8 cellular contexts compared by ENCODE assay signal in genomic region chr2:12717191-12717987, GRCh38. TPM values are rescaled to one million over a fixed set of nuclear protein-coding genes. Genes with fewer than 3 reads are reported as not detected.
DNase-seq lines count a peak whose midpoint lies in the region; ATAC-seq and TF ChIP-seq lines count a peak whose summit lies in the region.

No MANE protein-coding gene starts in this region.

- H3K27me3 ChIP-seq in GM06990 (replicated peaks; ENCODE audit: control insufficient read depth, insufficient read depth, low read length) = peaks cover 1% of the 10 kb centered on the region
- peaks cover 14% of the 10 kb centered on the region for H3K27me3 ChIP-seq in foreskin keratinocyte
- no peaks in the 10 kb centered on the region for H3K27me3 ChIP-seq in neuron (ENCODE audit: insufficient read depth, low read length)
- no peaks in the 10 kb centered on the region for H3K27me3 ChIP-seq in vagina

- intact Hi-C loops in vagina (cut with DNase I) = loop anchor here (5.0 to 10.0 kb wide), 4 partner anchors 100 to 853 kb away; no protein-coding TSS in a partner anchor

- H3K9me3 ChIP-seq in neuron (ENCODE audit: low read length) (no peaks in the 10 kb centered on the region), vagina (no peaks in the 10 kb centered on the region)

- H3K4me3 ChIP-seq in GM06990 (replicated peaks; ENCODE audit: low read depth, low read length) = peak overlapping the region; percentile 74
- H3K4me3 ChIP-seq in neuron (ENCODE audit: low read length) = peak overlapping the region; percentile 80
- H3K4me3 ChIP-seq in vagina = peak overlapping the region; percentile 73 to 75

- no peaks in the 10 kb centered on the region for H3K36me3 ChIP-seq in GM06990 (ENCODE audit: control insufficient read depth, insufficient read depth, low read length)
- H3K36me3 ChIP-seq in neuron (ENCODE audit: insufficient read depth, low read length) = no peaks in the 10 kb centered on the region
- H3K36me3 ChIP-seq in vagina = no peaks in the 10 kb centered on the region

- no peak for TF ChIP-seq POLR2A in vagina (IDR thresholded peaks at IDR 0.05)

- peak overlapping the region; percentile 90 for H2AFZ ChIP-seq in neuron (ENCODE audit: low read depth, low read length)

- H3K27ac ChIP-seq in foreskin keratinocyte (no peak overlapping the region), vagina (peak overlapping the region; percentile 81)

- peaks cover 16% of the 10 kb centered on the region for H3K4me1 ChIP-seq in foreskin keratinocyte
- H3K4me1 ChIP-seq in neuron (ENCODE audit: insufficient read depth, low read length) = peaks cover 31% of the 10 kb centered on the region
- peaks cover 45% of the 10 kb centered on the region for H3K4me1 ChIP-seq in vagina

- peak; percentile 75 for DNase-seq in GM06990 (ENCODE audit: extremely low read depth, insufficient read length)
- peak in 50 of 76 experiments; percentile 3 to 65 (median 30) for DNase-seq in HUDEP-2 (lab: John Stamatoyannopoulos, UW; ENCODE audit: unreplicated experiment in 76 of 76)
- DNase-seq in RPMI8226 = peak; percentile 58
- peak; percentile 33 for DNase-seq in activated gamma-delta T cell treated with anti-CD3 and anti-CD28 coated beads, Interleukin-2, amount 50 U/mL, for 16 hours (ENCODE audit: low read depth)
- DNase-seq in foreskin keratinocyte = peak; percentile 40 to 61
- DNase-seq in vagina (ENCODE audit: extremely low spot score in 2 of 2) = no peak

- ATAC-seq in foreskin keratinocyte (peak; percentile 11), GM19467 (IDR thresholded peaks at IDR 0.05; ENCODE audit: unreplicated experiment) (no peak)

- peak; percentile 46 for TF ChIP-seq CTCF in GM06990 (IDR thresholded peaks at IDR 0.05; ENCODE audit: insufficient read depth, low read length, poor library complexity, severe bottlenecking)
- peak; percentile 60 for TF ChIP-seq CTCF in foreskin keratinocyte (conservative IDR thresholded peaks at IDR 0.05)
- TF ChIP-seq CTCF in vagina (IDR thresholded peaks at IDR 0.05) = no peak

RNA-seq across cellular contexts. Expression of gene TRIB2, which starts 0.7 kb away (rescaled TPM):
- total RNA-seq in foreskin keratinocyte (5.0 and 5.9 TPM in 2 replicates), vagina (64.8 TPM)
- polyA plus RNA-seq in foreskin keratinocyte = 2.9 and 3.7 TPM in 2 replicates

Comparison
In these comparisons a context has a peak if more than half of its experiments do, and no peak if none do; other contexts are left out.
1. DNase-seq: peak in GM06990 (single experiment), HUDEP-2 (50 of 76), RPMI8226 (single experiment), activated gamma-delta T cell treated with anti-CD3 and anti-CD28 coated beads, Interleukin-2, amount 50 U/mL, for 16 hours (single experiment) and foreskin keratinocyte (2 of 2); none in vagina (0 of 2).
2. CTCF ChIP-seq: peak in GM06990 (single experiment) and foreskin keratinocyte (single experiment); none in vagina (0 of 3).
3. Peak in every context shown above with its lines, with median percentiles within 50 percentile points of each other: H3K4me3 ChIP-seq.